18 cellular contexts compared by ENCODE assay signal in the genomic region with DNA sequence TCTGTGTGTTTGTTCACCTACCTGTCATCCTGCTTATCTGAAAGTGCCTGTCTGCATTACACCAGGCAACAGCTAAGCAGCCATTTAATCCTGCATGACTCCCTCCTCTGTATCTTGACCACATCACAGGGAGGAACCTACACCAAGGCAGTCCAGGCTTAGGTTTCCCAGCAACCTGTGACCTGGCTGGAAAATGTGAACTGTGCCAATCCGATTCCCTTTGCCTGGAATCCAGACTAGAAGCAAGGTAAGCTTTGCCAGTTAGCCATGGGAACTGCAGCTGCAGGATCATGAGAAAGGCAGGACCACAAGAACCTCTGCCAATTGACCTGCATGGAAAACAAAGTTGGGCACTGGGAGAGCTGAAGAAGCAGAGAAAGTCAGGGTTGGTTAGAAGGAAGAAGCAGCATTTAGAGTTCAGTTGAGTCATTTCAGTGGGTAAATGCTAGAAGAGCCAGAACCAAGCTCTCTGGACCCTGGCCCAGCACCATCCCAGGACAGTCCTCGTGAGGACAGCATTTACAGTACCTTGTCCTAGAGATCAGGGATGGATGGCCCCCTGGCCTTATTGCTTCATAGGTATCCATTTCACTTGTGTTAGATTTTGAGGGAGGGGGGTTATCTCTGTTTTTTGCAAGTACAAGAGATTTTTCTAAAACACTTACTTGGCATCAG.
"Had no signal": no experiment of that assay in that cellular context is flagged by ENCODE, and none has a peak within 500 bp of the region (broad histone marks: within the 10 kb centered on the region; RNA-seq: fewer than 3 reads in every experiment).

No MANE protein-coding gene starts in this region.

- ATAC-seq: activated CD8-positive, alpha-beta memory T cell treated with anti-CD3 and anti-CD28 coated beads, Interleukin-2, amount 10 ng/mL, durations not matched to agents 7 days and 5 days; gastrocnemius medialis; heart right ventricle; lower lobe of right lung; naive thymus-derived CD8-positive, alpha-beta T cell; sciatic nerve; stimulated activated naive CD8-positive, alpha-beta T cell treated with anti-CD3 and anti-CD28 coated beads, Interleukin-15, Interleukin-2, amounts not matched to agents 100 U/mL and 50 U/mL, for 24 hours had no signal

- DNase-seq: activated CD4-positive, alpha-beta T cell treated with anti-CD3 and anti-CD28 coated beads, Interleukin-2, amount 50 U/mL, for 48 hours; activated CD4-positive, CD25-positive, alpha-beta regulatory T cell treated with anti-CD3 and anti-CD28 coated beads, Interleukin-2, amount 50 U/mL, for 72 hours; activated CD8-positive, alpha-beta memory T cell treated with anti-CD3 and anti-CD28 coated beads, Interleukin-2, amount 10 ng/mL, durations not matched to agents 7 days and 5 days; activated effector memory CD4-positive, alpha-beta T cell treated with anti-CD3 and anti-CD28 coated beads, Interleukin-2, amount 50 U/mL, for 16 hours; activated T-cell treated with anti-CD3 and anti-CD28 coated beads, Interleukin-2, amount 50 U/mL, for 24 hours; effector CD4-positive, alpha-beta T cell; gastrocnemius medialis; heart right ventricle; lower lobe of right lung; naive thymus-derived CD8-positive, alpha-beta T cell; stimulated activated CD8-positive, alpha-beta memory T cell treated with anti-CD3 and anti-CD28 coated beads, Interleukin-4, amount 100 ng/mL, for 48 hours; stimulated activated naive CD8-positive, alpha-beta T cell treated with anti-CD3 and anti-CD28 coated beads, Interleukin-15, Interleukin-2, amounts not matched to agents 100 U/mL and 50 U/mL, for 24 hours had no signal

- H3K27me3 ChIP-seq: gastrocnemius medialis had no signal

- H3K36me3 Mint-ChIP-seq: activated CD8-positive, alpha-beta memory T cell treated with anti-CD3 and anti-CD28 coated beads, Interleukin-2, amount 10 ng/mL, durations not matched to agents 7 days and 5 days; activated naive CD8-positive, alpha-beta T cell had no signal

- H3K9me3 Mint-ChIP-seq: T-helper 2 cell treated with Interferon-gamma antibody and Interleukin-4, amounts not matched to agents 5 μg/mL and 100 μg/mL, for 36 hours had no signal

- FAIRE-seq: bronchial epithelial cell, endothelial cell of umbilical vein had no signal

- H3K4me1 ChIP-seq: prostate gland had no signal

- H3K27ac ChIP-seq: gastrocnemius medialis, heart right ventricle, lower lobe of right lung, prostate gland had no signal

- H3K9me3 ChIP-seq: gastrocnemius medialis, lower lobe of right lung, prostate gland had no signal

- H3K4me1 Mint-ChIP-seq: activated CD8-positive, alpha-beta memory T cell treated with anti-CD3 and anti-CD28 coated beads, Interleukin-2, amount 10 ng/mL, durations not matched to agents 7 days and 5 days had no signal

- H3K4me3 Mint-ChIP-seq: activated CD8-positive, alpha-beta memory T cell treated with anti-CD3 and anti-CD28 coated beads, Interleukin-2, amount 10 ng/mL, durations not matched to agents 7 days and 5 days; activated naive CD8-positive, alpha-beta T cell; activated T-cell treated with anti-CD3 and anti-CD28 coated beads, Interleukin-2, amount 50 U/mL, for 24 hours; naive thymus-derived CD8-positive, alpha-beta T cell; T-helper 2 cell treated with Interferon-gamma antibody and Interleukin-4, amounts not matched to agents 5 μg/mL and 100 μg/mL, for 36 hours had no signal

- H3K4me3 ChIP-seq: gastrocnemius medialis, heart right ventricle, lower lobe of right lung, prostate gland had no signal

- H3K27ac Mint-ChIP-seq: activated CD8-positive, alpha-beta memory T cell treated with anti-CD3 and anti-CD28 coated beads, Interleukin-2, amount 10 ng/mL, durations not matched to agents 7 days and 5 days; activated naive CD8-positive, alpha-beta T cell; activated T-cell treated with anti-CD3 and anti-CD28 coated beads, Interleukin-2, amount 50 U/mL, for 24 hours; naive thymus-derived CD8-positive, alpha-beta T cell; T-helper 2 cell treated with Interferon-gamma antibody and Interleukin-4, amounts not matched to agents 5 μg/mL and 100 μg/mL, for 36 hours had no signal

- H3K36me3 ChIP-seq: gastrocnemius medialis, heart right ventricle, lower lobe of right lung, prostate gland had no signal
